18 cellular contexts compared by ENCODE assay signal in genomic region chr6:30757261-30757935, GRCh38. TPM values are rescaled to one million over a fixed set of nuclear protein-coding genes. Genes with fewer than 3 reads are reported as not detected.
A peak's percentile ranks its signal among the peaks of the same experiment; 100 is the strongest.
DNase-seq lines count a peak whose midpoint lies in the region; ATAC-seq and TF ChIP-seq lines count a peak whose summit lies in the region.
"Had no signal": no experiment of that assay in that cellular context is flagged by ENCODE, and none has a peak within 500 bp of the region (broad histone marks: within the 10 kb centered on the region; RNA-seq: fewer than 3 reads in every experiment).

No MANE protein-coding gene starts in this region.

- peaks cover 0 to 1% of the 10 kb centered on the region in 2 donors for H3K36me3 Mint-ChIP-seq in activated T-cell treated with anti-CD3 and anti-CD28 coated beads, Interleukin-2, amount 50 U/mL, for 72 hours (ENCODE audit: insufficient read depth in 2 of 2)
- H3K36me3 Mint-ChIP-seq: CD4-positive, CD25-positive, alpha-beta regulatory T cell had no signal

- POLR2A ChIA-PET in OCI-LY7 (lab: Charles Lee), result interaction anchor here (0.9 to 1.1 kb wide), 2 partner anchors 12 to 15 kb away, joined by 3 to 5 read pairs; partner anchors contain the start of gene FLOT1

- no peaks in the 10 kb centered on the region for H3K79me2 ChIP-seq in smooth muscle cell (ENCODE audit: low read depth)
- no peaks in the 10 kb centered on the region for H3K79me2 ChIP-seq in OCI-LY7 (ENCODE audit: insufficient read depth, low read depth, low read length)

- H3K4me3 Mint-ChIP-seq in activated T-cell treated with anti-CD3 and anti-CD28 coated beads, Interleukin-2, amount 50 U/mL, for 72 hours, result no peak overlapping the region
- H3K4me3 Mint-ChIP-seq: activated B cell treated with CpG ODN at 0.5 μM for 24 hours; CD4-positive, CD25-positive, alpha-beta regulatory T cell; central memory CD8-positive, alpha-beta T cell had no signal

- BruUV-seq in OCI-LY7 (replicated peaks; lab: Mats Ljungman, UMichigan), result no TSS peak

- H3K27me3 Mint-ChIP-seq in activated T-cell treated with anti-CD3 and anti-CD28 coated beads, Interleukin-2, amount 50 U/mL, for 72 hours (ENCODE audit: low read depth), result no peaks in the 10 kb centered on the region
- H3K27me3 Mint-ChIP-seq: central memory CD8-positive, alpha-beta T cell had no signal

- no peak for DNase-seq in activated T-cell treated with anti-CD3 and anti-CD28 coated beads, Interleukin-2, amount 50 U/mL, for 72 hours
- no peak for DNase-seq in activated T-cell treated with anti-CD3 and anti-CD28 coated beads for 4 hours
- peak in 1 of 2 donors; percentile 72 for DNase-seq in heart right ventricle
- no peak for DNase-seq in smooth muscle cell (lab: John Stamatoyannopoulos, UW; ENCODE audit: unreplicated experiment)
- no peak for DNase-seq in OCI-LY7 (ENCODE audit: low spot score)
- DNase-seq: activated B cell treated with CpG ODN at 0.5 μM for 24 hours; activated effector memory CD4-positive, alpha-beta T cell treated with Interleukin-2 at 50 U/mL for 16 hours; adrenal gland; CD4-positive, CD25-positive, alpha-beta regulatory T cell; effector memory CD4-positive, alpha-beta T cell; hypothalamus; MM.1S; NCI-H187 treated with DMSO at 0.1 percent for 48 hours; ovary; stimulated activated naive CD4-positive, alpha-beta T cell; upper lobe of right lung had no signal

- CTCF ChIA-PET in OCI-LY7 (lab: Charles Lee; ENCODE audit: unreplicated experiment), result no interaction called here

- intact Hi-C loops in heart right ventricle (cut with DNase I) (no loop called here), OCI-LY7 (cut with micrococcal nuclease; ENCODE audit: unreplicated experiment) (loop anchor here (5.0 kb wide), 1 partner anchor 360 kb away; no protein-coding TSS in a partner anchor)

- no peaks in the 10 kb centered on the region for H3K9me2 ChIP-seq in OCI-LY7 (ENCODE audit: insufficient read depth, low read length)

- H3K4me1 ChIP-seq in heart right ventricle (peaks cover 6 to 57% (median 20%) of the 10 kb centered on the region in 9 donors), smooth muscle cell (ENCODE audit: low read depth) (peaks cover 17% of the 10 kb centered on the region), OCI-LY7 (ENCODE audit: insufficient read depth, low read length, poor library complexity, severe bottlenecking) (peaks cover 8% of the 10 kb centered on the region)

- H3K27ac Mint-ChIP-seq in activated T-cell treated with anti-CD3 and anti-CD28 coated beads, Interleukin-2, amount 50 U/mL, for 72 hours, result peak overlapping the region; percentile 10
- H3K27ac Mint-ChIP-seq: activated B cell treated with CpG ODN at 0.5 μM for 24 hours; CD4-positive, CD25-positive, alpha-beta regulatory T cell had no signal

- H4K20me1 ChIP-seq in smooth muscle cell (ENCODE audit: low read depth) (no peaks in the 10 kb centered on the region), OCI-LY7 (ENCODE audit: insufficient read depth, low read length) (no peaks in the 10 kb centered on the region)

- no peak overlapping the region for H3K9ac ChIP-seq in smooth muscle cell (ENCODE audit: low read depth)

- no peaks in the 10 kb centered on the region for H3K36me3 ChIP-seq in heart right ventricle
- no peaks in the 10 kb centered on the region for H3K36me3 ChIP-seq in smooth muscle cell (ENCODE audit: low read depth)
- H3K36me3 ChIP-seq in OCI-LY7 (ENCODE audit: insufficient read depth, low read length), result no peaks in the 10 kb centered on the region
- H3K36me3 ChIP-seq: adrenal gland, ovary, upper lobe of right lung had no signal

- no peak for TF ChIP-seq CTCF in heart right ventricle (IDR thresholded peaks at IDR 0.05)
- TF ChIP-seq CTCF in smooth muscle cell (IDR thresholded peaks at IDR 0.05; ENCODE audit: borderline replicate concordance, insufficient read depth, poor library complexity, severe bottlenecking), result no peak
- TF ChIP-seq CTCF in OCI-LY7 (conservative IDR thresholded peaks at IDR 0.05; ENCODE audit: low read length), result no peak

- H3K9me3 Mint-ChIP-seq in activated T-cell treated with anti-CD3 and anti-CD28 coated beads, Interleukin-2, amount 50 U/mL, for 72 hours, result no peaks in the 10 kb centered on the region
- H3K9me3 Mint-ChIP-seq: activated B cell treated with CpG ODN at 0.5 μM for 24 hours; CD4-positive, CD25-positive, alpha-beta regulatory T cell; central memory CD8-positive, alpha-beta T cell had no signal

- peaks cover 53% of the 10 kb centered on the region for H3K4me1 Mint-ChIP-seq in activated T-cell treated with anti-CD3 and anti-CD28 coated beads, Interleukin-2, amount 50 U/mL, for 72 hours (ENCODE audit: low read depth)
- H3K4me1 Mint-ChIP-seq: central memory CD8-positive, alpha-beta T cell had no signal

- no peak overlapping the region for H2AFZ ChIP-seq in smooth muscle cell (ENCODE audit: low read depth)
- no peak overlapping the region for H2AFZ ChIP-seq in OCI-LY7 (ENCODE audit: low read length)

- H3K4me3 ChIP-seq in heart right ventricle (no peak overlapping the region), smooth muscle cell (no peak overlapping the region), OCI-LY7 (ENCODE audit: low read depth, low read length, poor library complexity, severe bottlenecking) (no peak overlapping the region)
- H3K4me3 ChIP-seq: adrenal gland, ovary, upper lobe of right lung had no signal

- no peak overlapping the region for H3K4me2 ChIP-seq in smooth muscle cell
- no peak overlapping the region for H3K4me2 ChIP-seq in OCI-LY7 (ENCODE audit: low read length)

- H3K27me3 ChIP-seq in heart right ventricle (no peaks in the 10 kb centered on the region), smooth muscle cell (ENCODE audit: low read depth) (no peaks in the 10 kb centered on the region)
- H3K27me3 ChIP-seq: adrenal gland, ovary, upper lobe of right lung had no signal

- H3F3A ChIP-seq in smooth muscle cell (ENCODE audit: low read depth), result peaks cover 29% of the 10 kb centered on the region

- no peak for ATAC-seq in activated T-cell treated with anti-CD3 and anti-CD28 coated beads, Interleukin-2, amount 50 U/mL, for 72 hours (replicated peaks in 1 of 2)
- ATAC-seq in heart right ventricle, result peak; percentile 16 to 80 (median 56)
- ATAC-seq in GM18517 (IDR thresholded peaks at IDR 0.05; ENCODE audit: unreplicated experiment), result no peak
- ATAC-seq: upper lobe of right lung had no signal

- no peaks in the 10 kb centered on the region for H3K9me3 ChIP-seq in heart right ventricle
- H3K9me3 ChIP-seq in smooth muscle cell (replicated peaks; ENCODE audit: low read depth), result no peaks in the 10 kb centered on the region
- H3K9me3 ChIP-seq in OCI-LY7 (ENCODE audit: low read length), result no peaks in the 10 kb centered on the region
- H3K9me3 ChIP-seq: adrenal gland, ovary, upper lobe of right lung had no signal

- WGBS in heart right ventricle, 2 donors, result 52 to 74% methylated on average over 1 of the region's 1 CpG
- 97% methylated on average over 1 of the region's 1 CpG for WGBS in smooth muscle cell (ENCODE audit: low lambda C conversion rate)

- H3K27ac ChIP-seq in heart right ventricle, result peak overlapping the region in 9 of 10 donors; percentile 6 to 98 (median 67)
- peak overlapping the region; percentile 36 for H3K27ac ChIP-seq in smooth muscle cell (ENCODE audit: low read depth)
- H3K27ac ChIP-seq in OCI-LY7 (ENCODE audit: low read depth, low read length, poor library complexity, severe bottlenecking), result no peak overlapping the region
- H3K27ac ChIP-seq: ovary, upper lobe of right lung had no signal

RNA-seq across cellular contexts. Expression of gene IER3, which starts 13.1 kb away (rescaled TPM):
- total RNA-seq in activated T-cell treated with anti-CD3 and anti-CD28 coated beads, Interleukin-2, amount 50 U/mL, for 72 hours, result 100 to 1,000 TPM; 174 to 197 TPM
- 100 to 1,000 TPM in 6 of 10 donors, 10 to 100 TPM in 4; 15.6 to 309 (median 115) TPM for total RNA-seq in heart right ventricle
- 10 to 100 TPM; 25.3 to 93.9 TPM for polyA plus RNA-seq in heart right ventricle
- 732 and 736 TPM in 2 replicates for total RNA-seq in smooth muscle cell
- polyA plus RNA-seq in smooth muscle cell, result 708 and 811 TPM in 2 replicates
- total RNA-seq in OCI-LY7 (2014; rRNA removed; shearing (Covaris generic)), result 0.51 and 2.8 TPM in 2 replicates
- 1.3 and 1.6 TPM in 2 replicates for total RNA-seq in OCI-LY7 (2022)

RNA-seq across cellular contexts. Expression of gene FLOT1, which starts 14.9 kb away (rescaled TPM):
- total RNA-seq in activated T-cell treated with anti-CD3 and anti-CD28 coated beads, Interleukin-2, amount 50 U/mL, for 72 hours, result 100 to 1,000 TPM; 293 to 319 TPM
- total RNA-seq in heart right ventricle (100 to 1,000 TPM; 158 to 280 (median 184) TPM), smooth muscle cell (79.8 and 87.6 TPM in 2 replicates), OCI-LY7 (2022) (108 and 117 TPM in 2 replicates)
- polyA plus RNA-seq in heart right ventricle (100 to 1,000 TPM; 233 to 317 TPM), smooth muscle cell (117 and 146 TPM in 2 replicates)
- total RNA-seq in OCI-LY7 (2014; rRNA removed; shearing (Covaris generic)), result 66.7 and 70.7 TPM in 2 replicates

RNA-seq across cellular contexts. Expression of gene TUBB, which starts 37.2 kb away (rescaled TPM):
- 100 to 1,000 TPM; 668 to 724 TPM for total RNA-seq in activated T-cell treated with anti-CD3 and anti-CD28 coated beads, Interleukin-2, amount 50 U/mL, for 72 hours
- total RNA-seq in heart right ventricle (100 to 1,000 TPM; 144 to 437 (median 189) TPM), smooth muscle cell (1,002 and 1,039 TPM in 2 replicates), OCI-LY7 (2022) (1,244 and 1,350 TPM in 2 replicates)
- polyA plus RNA-seq in heart right ventricle (100 to 1,000 TPM; 156 to 440 TPM), smooth muscle cell (855 and 1,009 TPM in 2 replicates)
- 1,287 and 1,346 TPM in 2 replicates for total RNA-seq in OCI-LY7 (2014; rRNA removed; shearing (Covaris generic))

RNA-seq across cellular contexts. Expression of gene MDC1, which starts 40.3 kb away (rescaled TPM):
- 100 to 1,000 TPM; 102 to 127 TPM for total RNA-seq in activated T-cell treated with anti-CD3 and anti-CD28 coated beads, Interleukin-2, amount 50 U/mL, for 72 hours
- total RNA-seq in heart right ventricle (10 to 100 TPM; 15.3 to 21.7 (median 19.5) TPM), smooth muscle cell (6.9 and 7.0 TPM in 2 replicates), OCI-LY7 (2022) (107 and 133 TPM in 2 replicates)
- polyA plus RNA-seq in heart right ventricle (10 to 100 TPM; 11.2 to 18.1 TPM), smooth muscle cell (17.1 and 19.0 TPM in 2 replicates)
- 35.0 and 41.6 TPM in 2 replicates for total RNA-seq in OCI-LY7 (2014; rRNA removed; shearing (Covaris generic))

Comparison
In these comparisons a context has a peak if more than half of its experiments do, and no peak if none do; other contexts are left out.
1. ATAC-seq: peak in heart right ventricle (8 of 8); none in activated T-cell treated with anti-CD3 and anti-CD28 coated beads, Interleukin-2, amount 50 U/mL, for 72 hours (0 of 2) and GM18517 (single experiment).
2. RNA of gene IER3, which starts 13.1 kb away (total RNA-seq): 732 to 736 TPM in smooth muscle cell, 174 to 197 TPM in activated T-cell treated with anti-CD3 and anti-CD28 coated beads, Interleukin-2, amount 50 U/mL, for 72 hours and 15.6 to 309 TPM in heart right ventricle; 0.51 to 2.8 TPM in OCI-LY7; every median in the first group is over 4 times any median in the second.